In the genomic region with DNA sequence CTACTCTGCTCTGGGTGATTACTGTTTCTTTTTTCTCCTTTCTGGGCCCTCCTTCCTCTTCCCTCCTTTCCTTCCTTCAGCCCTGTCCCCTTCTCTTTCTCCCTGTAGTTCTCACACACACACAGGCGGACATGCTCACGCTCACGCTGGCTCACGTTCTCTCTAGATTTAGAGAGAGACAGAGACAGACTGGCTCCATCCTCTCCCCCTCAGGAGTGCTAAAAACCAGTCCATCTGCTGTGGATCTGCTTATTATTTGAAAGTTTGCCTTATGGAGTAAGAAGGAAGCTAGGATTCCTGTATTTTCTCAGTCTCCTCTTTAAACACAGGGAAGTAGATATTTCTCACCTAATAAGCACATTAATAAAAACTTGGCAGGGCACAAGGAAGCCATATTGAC, we compare ENCODE assay signal across 22 cellular contexts. TPM values are rescaled to one million over a fixed set of nuclear protein-coding genes. Genes with fewer than 3 reads are reported as not detected.
A peak's percentile ranks its signal among the peaks of the same experiment; 100 is the strongest.
DNase-seq lines count a peak whose midpoint lies in the region; ATAC-seq, FAIRE-seq and TF ChIP-seq lines count a peak whose summit lies in the region.
"Had no signal": no experiment of that assay in that cellular context is flagged by ENCODE, and none has a peak within 500 bp of the region (broad histone marks: within the 10 kb centered on the region; RNA-seq: fewer than 3 reads in every experiment).

No MANE protein-coding gene starts in this region.

- H3K9me3 ChIP-seq in H1 (ENCODE audit: insufficient read depth in 2 of 2, low read depth in 1 of 2, low read length in 1 of 2) = no peaks in the 10 kb centered on the region
- H3K9me3 ChIP-seq: BE2C had no signal

- H3K36me3 Mint-ChIP-seq in GM23338 (ENCODE audit: low read depth) = no peaks in the 10 kb centered on the region
- H3K36me3 Mint-ChIP-seq: CD14-positive monocyte; CD4-positive, alpha-beta memory T cell had no signal

- H3K9ac ChIP-seq in H1 (replicated peaks in 1 of 4; ENCODE audit: extremely low read depth in 1 of 4, low read depth in 3 of 4, low read length in 3 of 4) = no peak overlapping the region
- H3K9ac ChIP-seq: GM23248 had no signal

- H3K27me3 ChIP-seq in GM23338 (ENCODE audit: insufficient read depth) (0 out of 2 replicates have a peak, but pooled peaks cover under 1% of the 10 kb centered on the region), H1 (replicated peaks in 1 of 4; ENCODE audit: control insufficient read depth in 3 of 4, extremely low read depth in 1 of 4, insufficient read depth in 3 of 4, low read length in 3 of 4) (peaks cover 1 to 12% (median 7%) of the 10 kb centered on the region in 4 experiments; a peak in 5 of 7 replicates)

- TF ChIP-seq CTCF in GM23338 (conservative IDR thresholded peaks at IDR 0.05; ENCODE audit: low read depth in 2 of 2) = no peak
- no peak for TF ChIP-seq CTCF in H1 (IDR thresholded peaks at IDR 0.05; ENCODE audit: control extremely low read depth in 1 of 3, insufficient read depth in 1 of 3, low read depth in 1 of 3, low read length in 3 of 3)

- no peak overlapping the region for H3K14ac ChIP-seq in H1 (ENCODE audit: insufficient read length)

- no peaks in the 10 kb centered on the region for H3K79me1 ChIP-seq in H1 (ENCODE audit: low read depth, low read length)

- H3K4me3 ChIP-seq in GM23338 (no peak overlapping the region), H1 (ENCODE audit: extremely low read depth in 1 of 4, insufficient read depth in 2 of 4, low read depth in 3 of 4, low read length in 4 of 4) (no peak overlapping the region)
- H3K4me3 ChIP-seq: GM12878, GM23248 had no signal

- POLR2A ChIA-PET in H1 (lab: Charles Lee; ENCODE audit: partially characterized antibody) = no interaction called here

- H3K27ac Mint-ChIP-seq in GM23338 = no peak overlapping the region
- H3K27ac Mint-ChIP-seq: CD14-positive monocyte; CD4-positive, alpha-beta memory T cell; HFFc6 had no signal

- H3K4me1 ChIP-seq in GM23338 (ENCODE audit: insufficient read depth) = no peaks in the 10 kb centered on the region
- peaks cover 0 to 2% (median 0%) of the 10 kb centered on the region in 4 experiments; a peak in 3 of 7 replicates for H3K4me1 ChIP-seq in H1 (replicated peaks in 1 of 4; ENCODE audit: control insufficient read depth in 3 of 4, insufficient read depth in 4 of 4, low read length in 3 of 4)
- H3K4me1 ChIP-seq: BE2C had no signal

- H3K36me3 ChIP-seq in GM23338 (ENCODE audit: insufficient read depth) (no peaks in the 10 kb centered on the region), H1 (ENCODE audit: control insufficient read depth in 2 of 4, insufficient read depth in 4 of 4, low read length in 3 of 4) (no peaks in the 10 kb centered on the region)
- H3K36me3 ChIP-seq: BE2C had no signal

- H2BK12ac ChIP-seq in H1 (ENCODE audit: low read depth, low read length) = no peak overlapping the region

- H3K9me2 ChIP-seq in GM23338 (ENCODE audit: insufficient read depth) = peaks cover 6% of the 10 kb centered on the region; the same call in 1 of the 2 replicates

- no peak for TF ChIP-seq EP300 in H1 (IDR thresholded peaks at IDR 0.05; ENCODE audit: borderline replicate concordance in 1 of 2, low read depth in 2 of 2, low read length in 2 of 2)

- H3K79me2 ChIP-seq in GM23338 (replicated peaks; ENCODE audit: insufficient read depth) (no peaks in the 10 kb centered on the region), H1 (ENCODE audit: control insufficient read depth in 1 of 2, insufficient read depth in 2 of 2, low read length in 2 of 2) (no peaks in the 10 kb centered on the region)

- no peak overlapping the region for H4K8ac ChIP-seq in H1 (ENCODE audit: extremely low read depth, insufficient read depth, low read length)

- no peak overlapping the region for H3K56ac ChIP-seq in H1 (replicated peaks; ENCODE audit: insufficient read length, low read depth, low read length)

- H3K9me3 Mint-ChIP-seq in GM23338 = no peaks in the 10 kb centered on the region
- H3K9me3 Mint-ChIP-seq: HFFc6 had no signal

- H3F3A ChIP-seq in GM23338 (replicated peaks; ENCODE audit: low read depth) = no peaks in the 10 kb centered on the region

- H4K91ac ChIP-seq in H1 (replicated peaks; ENCODE audit: insufficient read length, low read length) = no peak overlapping the region

- H4K20me1 ChIP-seq in GM23338 (replicated peaks; ENCODE audit: insufficient read depth) (no peaks in the 10 kb centered on the region; the same call in 1 of the 2 replicates), H1 (replicated peaks in 1 of 2; ENCODE audit: control insufficient read depth in 1 of 2, insufficient read depth in 2 of 2, low read length in 2 of 2) (no peaks in the 10 kb centered on the region)

- H3K4me2 ChIP-seq in GM23338 = no peak overlapping the region
- no peak overlapping the region for H3K4me2 ChIP-seq in H1 (ENCODE audit: insufficient read depth in 1 of 2, low read depth in 2 of 2, low read length in 2 of 2)

- CTCF ChIA-PET in H1 (lab: Charles Lee; ENCODE audit: partially characterized antibody) = interaction anchor here (0.9 to 2.7 kb wide), 6 partner anchors 9 to 65 kb away, joined by 3 to 8 read pairs (median 3); no protein-coding TSS in a partner anchor

- H3K27ac ChIP-seq in GM23338 (ENCODE audit: low read depth) = no peak overlapping the region
- H3K27ac ChIP-seq in H1 (ENCODE audit: low read depth, low read length) = no peak overlapping the region
- H3K27ac ChIP-seq: GM23248, HL-60 had no signal

- no peak for FAIRE-seq in H1 (lab: Jason Lieb, UNC)
- FAIRE-seq: A204.1, GM12878, GM19239 had no signal

- no peak for DNase-seq in GM23338 (ENCODE audit: low spot score)
- peak; percentile 71 for DNase-seq in NCI-H446 treated with DMSO at 0.1 percent for 48 hours (lab: John Stamatoyannopoulos, UW)
- no peak for DNase-seq in H1 (ENCODE audit: low read depth in 1 of 2, low spot score in 2 of 2)
- no peak for DNase-seq in NCI-H2029 (lab: John Stamatoyannopoulos, UW)
- no peak for DNase-seq in stimulated activated CD8-positive, alpha-beta memory T cell treated with anti-CD3 and anti-CD28 coated beads, Interleukin-4, amount 100 ng/mL, for 48 hours
- no peak for DNase-seq in NCI-H510A (lab: John Stamatoyannopoulos, UW)
- DNase-seq: ACHN; BE2C; CD4-positive, alpha-beta memory T cell; DMS153; DMS79 treated with DMSO at 0.1 percent for 48 hours; GM23248; H7; HFFc6 had no signal

- no peak overlapping the region for H2BK15ac ChIP-seq in H1 (ENCODE audit: low read length)

- H3K18ac ChIP-seq in H1 (ENCODE audit: extremely low read depth, low read length) = peak overlapping the region; percentile 13; the same call in 1 of the 2 replicates

- ATAC-seq in GM23338 (no peak), GM18907 (IDR thresholded peaks at IDR 0.05; ENCODE audit: unreplicated experiment) (no peak)
- ATAC-seq: GM12878, HCT116 had no signal

- no peak overlapping the region for H3K4me3 Mint-ChIP-seq in GM23338
- H3K4me3 Mint-ChIP-seq: CD4-positive, alpha-beta memory T cell; HFFc6 had no signal

- no peak overlapping the region for H2AK5ac ChIP-seq in H1 (ENCODE audit: low read depth, low read length)

- no peak for TF ChIP-seq RAD21 in H1 (IDR thresholded peaks at IDR 0.05 in 1 of 2, conservative IDR thresholded peaks at IDR 0.05 in 1 of 2; ENCODE audit: low read depth in 2 of 2, low read length in 2 of 2)

- H2AFZ ChIP-seq in GM23338 = 0 out of 2 replicates have a peak overlapping the region, but pooled peaks have one; percentile 32
- no peak overlapping the region for H2AFZ ChIP-seq in H1 (ENCODE audit: low read length)
- H2AFZ ChIP-seq: GM23248 had no signal

- no peak overlapping the region for H2BK20ac ChIP-seq in H1 (ENCODE audit: low read length)

- no peak overlapping the region for H2BK120ac ChIP-seq in H1 (replicated peaks; ENCODE audit: low read depth, low read length)

- no peak overlapping the region for H4K5ac ChIP-seq in H1 (ENCODE audit: insufficient read length, low read depth, low read length)

- 93% methylated on average over 4 of the region's 4 CpGs; no CpG with 5 or more reads in 1 of the 2 experiments for WGBS in H1 (ENCODE audit: extremely low coverage in 1 of 2, insufficient coverage in 1 of 2, insufficient read length in 1 of 2, insufficient replicate concordance in 2 of 2, low coverage in 1 of 2, low lambda C conversion rate in 2 of 2, missing lambda C conversion rate in 1 of 2), 2 experiments

- peaks cover 21% of the 10 kb centered on the region for H3K4me1 Mint-ChIP-seq in GM23338
- H3K4me1 Mint-ChIP-seq: CD4-positive, alpha-beta memory T cell had no signal

- TF ChIP-seq POLR2A in H1 (IDR thresholded peaks at IDR 0.05; ENCODE audit: control extremely low read depth in 1 of 2, low read depth in 2 of 2, low read length in 2 of 2) = no peak

- no peak overlapping the region for H3K4ac ChIP-seq in H1 (replicated peaks; ENCODE audit: insufficient read length, low read depth, low read length)

- H3K23me2 ChIP-seq in H1 (ENCODE audit: low read depth, low read length) = no peaks in the 10 kb centered on the region

- H2BK5ac ChIP-seq in H1 (ENCODE audit: low read depth, low read length) = no peak overlapping the region

- peaks cover 7% of the 10 kb centered on the region for H3K27me3 Mint-ChIP-seq in GM23338 (ENCODE audit: insufficient read depth, low read depth, poor library complexity)

- H3K23ac ChIP-seq in H1 (ENCODE audit: insufficient read length) = no peak overlapping the region

TF ChIP-seq in H1, 55 proteins besides CTCF, POLR2A, EP300 and RAD21 (continues in another document):
- TF ChIP-seq BCL11A (IDR thresholded peaks at IDR 0.05; ENCODE audit: low read depth in 2 of 2, low read length in 2 of 2) (no peak), CHD1 (IDR thresholded peaks at IDR 0.05; ENCODE audit: low read depth, low read length) (no peak), EZH2 (IDR thresholded peaks at IDR 0.05; ENCODE audit: low read depth, low read length, severe bottlenecking) (no peak), SUZ12 (IDR thresholded peaks at IDR 0.05; ENCODE audit: low read length) (no peak)

RNA-seq across cellular contexts. Expression of gene KCNA1, which starts 48.1 kb away (rescaled TPM):
- total RNA-seq in GM23338 (2014; rRNA removed; shearing (Covaris generic)) = 1.2 and 1.9 TPM in 2 replicates
- polyA plus RNA-seq in GM23338 (2016; fragmentation: Nextera tagmentation; extraction: Ambion mirVana) = 0.10 and 0.38 TPM in 2 replicates
- 0.23 and 0.30 TPM in 2 replicates for total RNA-seq in H1 (2021; fragmentation: NEBNext Ultra II Directional; extraction: Animal tissue kit (Norgen Biotek cat#: 25700))
- polyA plus RNA-seq in H1 (2011; rRNA removed) = 0.19 and 0.23 TPM in 2 replicates
- polyA plus RNA-seq in H1 (2011; cell fraction: cytosol; rRNA removed) = 0.12 TPM
- 0.36 TPM for polyA plus RNA-seq in H1 (2011; cell fraction: nucleus; rRNA removed)
- 0.06 to 0.46 TPM (median 0.16 TPM) in 4 replicates for polyA plus RNA-seq in H1 (2012, experiment 1 of 2)
- polyA plus RNA-seq in H1 (2012, experiment 2 of 2) = 0.01 TPM
- polyA plus RNA-seq in H1 (2013, experiment 1 of 2) = 0.10 TPM
- 0.13 TPM for polyA plus RNA-seq in H1 (2013, experiment 2 of 2)
- 0.59 and 1.1 TPM in 2 replicates for polyA minus RNA-seq in H1 (2011; rRNA and poly(A)+ RNA removed)
- not detected for polyA minus RNA-seq in H1 (2011; cell fraction: cytosol; rRNA and poly(A)+ RNA removed)
- 1.3 TPM for polyA minus RNA-seq in H1 (2011; cell fraction: nucleus; rRNA and poly(A)+ RNA removed)
- total RNA-seq: CD4-positive, alpha-beta memory T cell; GM23248; H7; HFFc6; HT1080 had no signal
- polyA plus RNA-seq: CD14-positive monocyte; CD4-positive, alpha-beta memory T cell; GM23248 had no signal
